ENCODE assay signal across 25 cellular contexts in genomic region chr15:35665855-35666536, GRCh38.
DNase-seq lines count a peak whose midpoint lies in the region; ATAC-seq and TF ChIP-seq lines count a peak whose summit lies in the region.
"Had no signal": no experiment of that assay in that cellular context is flagged by ENCODE, and none has a peak within 500 bp of the region (broad histone marks: within the 10 kb centered on the region; RNA-seq: fewer than 3 reads in every experiment).

No MANE protein-coding gene starts in this region.

- no peaks in the 10 kb centered on the region for H3K36me3 ChIP-seq in esophagus squamous epithelium
- no peaks in the 10 kb centered on the region for H3K36me3 ChIP-seq in right atrium auricular region
- no peaks in the 10 kb centered on the region for H3K36me3 ChIP-seq in rectal smooth muscle tissue (ENCODE audit: control insufficient read depth, insufficient read depth, low read length)
- no peaks in the 10 kb centered on the region for H3K36me3 ChIP-seq in aorta (ENCODE audit: control insufficient read depth in 1 of 2, insufficient read depth in 2 of 2, low read length in 1 of 2)
- H3K36me3 ChIP-seq: cardiac muscle cell, sigmoid colon had no signal

- no peaks in the 10 kb centered on the region for H3K27me3 ChIP-seq in esophagus squamous epithelium
- H3K27me3 ChIP-seq in right atrium auricular region, result no peaks in the 10 kb centered on the region
- H3K27me3 ChIP-seq in rectal smooth muscle tissue (ENCODE audit: control insufficient read depth, insufficient read depth, low read length), result no peaks in the 10 kb centered on the region
- no peaks in the 10 kb centered on the region for H3K27me3 ChIP-seq in aorta (ENCODE audit: control insufficient read depth in 1 of 2, insufficient read depth in 2 of 2, low read length in 1 of 2)
- H3K27me3 ChIP-seq: cardiac muscle cell, sigmoid colon had no signal

- ATAC-seq in aorta (ENCODE audit: low FRiP score) (peak; percentile 61), HG03097 (IDR thresholded peaks at IDR 0.05; ENCODE audit: low FRiP score, unreplicated experiment) (no peak), GM18861 (IDR thresholded peaks at IDR 0.05; ENCODE audit: unreplicated experiment) (no peak)
- ATAC-seq: HCT116; stimulated activated memory B cell treated with anti-CD40 and anti-IgM and Interleukin-4, amounts not matched to agents 10 μg/mL and 1 μg/mL and 100 μg/mL, for 72 hours had no signal

- intact Hi-C loops in esophagus squamous epithelium (cut with DNase I), result no loop called here
- intact Hi-C loops in aorta (cut with DNase I), result no loop called here

- peak overlapping the region in 3 of 4 donors; percentile 40 to 61 (median 56) for H3K27ac ChIP-seq in esophagus squamous epithelium
- H3K27ac ChIP-seq in right atrium auricular region, result peak overlapping the region; percentile 78 to 88
- peak overlapping the region; percentile 10 for H3K27ac ChIP-seq in rectal smooth muscle tissue (ENCODE audit: low read depth, low read length)
- peak overlapping the region; percentile 25 to 51 for H3K27ac ChIP-seq in aorta (ENCODE audit: low read depth in 1 of 2, low read length in 2 of 2)
- H3K27ac ChIP-seq: epithelial cell of prostate, SK-N-MC had no signal

- H3K4me1 ChIP-seq in esophagus squamous epithelium (peaks cover 0 to 19% (median 13%) of the 10 kb centered on the region in 3 donors), right atrium auricular region (peaks cover 0 to 30% of the 10 kb centered on the region in 2 donors), rectal smooth muscle tissue (ENCODE audit: control insufficient read depth, insufficient read depth, low read length) (no peaks in the 10 kb centered on the region), aorta (ENCODE audit: control insufficient read depth in 1 of 2, insufficient read depth in 2 of 2, low read length in 2 of 2) (peaks cover 0 to 3% of the 10 kb centered on the region in 2 donors)

- H3K9ac ChIP-seq in rectal smooth muscle tissue (ENCODE audit: low read length), result no peak overlapping the region

- H3K4me3 ChIP-seq in esophagus squamous epithelium (no peak overlapping the region), right atrium auricular region (no peak overlapping the region), rectal smooth muscle tissue (ENCODE audit: low read length) (no peak overlapping the region), aorta (ENCODE audit: low read length in 2 of 2) (no peak overlapping the region)
- H3K4me3 ChIP-seq: cardiac muscle cell, sigmoid colon, SK-N-MC had no signal

- 68 to 73% methylated on average over 9 of the region's 9 CpGs for WGBS in esophagus squamous epithelium, 2 donors
- 14 to 17% methylated on average over 9 of the region's 9 CpGs for WGBS in aorta, 2 donors

- H3K9me3 ChIP-seq in esophagus squamous epithelium, result no peaks in the 10 kb centered on the region
- no peaks in the 10 kb centered on the region for H3K9me3 ChIP-seq in right atrium auricular region
- no peaks in the 10 kb centered on the region for H3K9me3 ChIP-seq in aorta (ENCODE audit: control insufficient read depth, low read length)
- H3K9me3 ChIP-seq: Caco-2, sigmoid colon had no signal

- TF ChIP-seq POLR2A in esophagus squamous epithelium (IDR thresholded peaks at IDR 0.05), result no peak

- TF ChIP-seq CTCF in esophagus squamous epithelium (IDR thresholded peaks at IDR 0.05) (no peak), right atrium auricular region (IDR thresholded peaks at IDR 0.05) (no peak)

- DNase-seq in esophagus squamous epithelium (lab: John Stamatoyannopoulos, UW), result no peak
- DNase-seq in right atrium auricular region (ENCODE audit: low spot score), result peak; percentile 92
- no peak for DNase-seq in aorta
- DNase-seq in T1000 (lab: John Stamatoyannopoulos, UW), result no peak
- DNase-seq: activated CD4-positive, alpha-beta memory T cell treated with anti-CD3 and anti-CD28 coated beads, Interleukin-2, amount 10 ng/mL, durations not matched to agents 7 days and 5 days; activated CD4-positive, CD25-positive, alpha-beta regulatory T cell; activated gamma-delta T cell treated with Interleukin-2 at 50 U/mL for 16 hours; AML-193; Caco-2; EL; mammary epithelial cell; naive B cell; NCI-H1105; NCI-H2081 treated with DMSO at 0.1 percent for 48 hours; NK-92 treated with Interleukin-12 subunit alpha and Interleukin-12 subunit beta, amount 100 ng/mL, for 24 hours; occipital lobe; sigmoid colon had no signal

Comparison
In these comparisons a context has a peak if more than half of its experiments do, and no peak if none do; other contexts are left out.
1. H3K27ac ChIP-seq: peak in every context shown above with its lines; median percentile 83 in right atrium auricular region; 56 in esophagus squamous epithelium; 38 in aorta; 10 in rectal smooth muscle tissue.